In genomic region chr17:36242046-36242445, GRCh38 we compare ENCODE assay signal across 4 cellular contexts. TPM values are rescaled to one million over a fixed set of nuclear protein-coding genes. Genes with fewer than 3 reads are reported as not detected.
"Had no signal": no experiment of that assay in that cellular context is flagged by ENCODE, and none has a peak within 500 bp of the region (broad histone marks: within the 10 kb centered on the region; RNA-seq: fewer than 3 reads in every experiment).

No MANE protein-coding gene starts in this region.

RNA-seq across cellular contexts. Expression of gene TBC1D3I, which starts 22.3 kb away (rescaled TPM):
- total RNA-seq: NCI-H460 had no signal

RNA-seq across cellular contexts. Expression of gene CCL4L2, which starts 31.2 kb away (rescaled TPM):
- total RNA-seq: LHCN-M2, M059J, MCF 10A, NCI-H460 had no signal

RNA-seq across cellular contexts. Expression of gene CCL3L1, which starts 45.5 kb away (rescaled TPM):
- total RNA-seq: LHCN-M2, M059J, MCF 10A, NCI-H460 had no signal
